In the genomic region with DNA sequence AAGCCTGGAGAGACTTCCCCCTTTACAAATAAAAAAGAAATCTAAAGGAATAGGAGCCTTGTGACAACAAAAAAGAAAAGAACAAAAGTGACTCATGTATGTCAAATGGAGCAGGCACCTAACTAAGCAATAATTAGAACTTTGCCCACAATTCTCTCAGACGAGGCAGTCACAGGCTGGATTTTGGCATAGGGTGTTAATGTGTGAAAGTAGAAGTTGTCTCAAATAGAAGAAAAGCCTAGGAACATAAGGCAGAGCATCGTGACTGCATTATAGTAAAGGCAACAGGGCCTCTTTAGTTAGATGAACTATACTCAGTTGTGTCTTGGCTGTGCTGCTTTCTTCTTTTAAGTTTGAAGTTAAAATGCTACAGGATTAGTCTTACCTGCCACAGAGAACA, we compare ENCODE assay signal across 28 cellular contexts.
"Had no signal": no experiment of that assay in that cellular context is flagged by ENCODE, and none has a peak within 500 bp of the region (broad histone marks: within the 10 kb centered on the region; RNA-seq: fewer than 3 reads in every experiment).

No MANE protein-coding gene starts in this region.

- DNase-seq: activated CD4-positive, alpha-beta memory T cell treated with anti-CD3 and anti-CD28 coated beads for 36 hours; activated CD4-positive, alpha-beta T cell treated with anti-CD3 and anti-CD28 coated beads for 36 hours; activated CD4-positive, alpha-beta T cell treated with anti-CD3 and anti-CD28 coated beads, Interleukin-2, amount 10 ng/mL, durations not matched to agents 24 days and 14 days; activated CD4-positive, CD25-positive, alpha-beta regulatory T cell; activated CD4-positive, CD25-positive, alpha-beta regulatory T cell treated with anti-CD3 and anti-CD28 coated beads, Interleukin-2, amount 50 U/mL, for 72 hours; activated CD8-positive, alpha-beta memory T cell treated with anti-CD3 and anti-CD28 coated beads, Interleukin-2, amount 10 ng/mL, durations not matched to agents 7 days and 5 days; activated CD8-positive, alpha-beta memory T cell treated with anti-CD3 and anti-CD28 coated beads, Interleukin-2, amount 50 U/mL, for 4 hours; activated CD8-positive, alpha-beta T cell treated with anti-CD3 and anti-CD28 coated beads, Interleukin-2, amount 10 ng/mL, durations not matched to agents 7 days and 5 days; activated effector memory CD4-positive, alpha-beta T cell treated with anti-CD3 and anti-CD28 coated beads, Interleukin-2, amount 50 U/mL, for 16 hours; activated naive CD4-positive, alpha-beta T cell treated with anti-CD3 and anti-CD28 coated beads for 36 hours; activated naive CD8-positive, alpha-beta T cell treated with anti-CD3 and anti-CD28 coated beads, Interleukin-2, amount 10 ng/mL, durations not matched to agents 7 days and 5 days; activated T-cell treated with anti-CD3 and anti-CD28 coated beads, Interleukin-2, amount 50 U/mL, for 1 hour; activated T-cell treated with anti-CD3 and anti-CD28 coated beads, Interleukin-2, amount 50 U/mL, for 48 hours; brain microvascular endothelial cell; effector CD4-positive, alpha-beta T cell; effector memory CD8-positive, alpha-beta T cell; erythroblast; foreskin keratinocyte; T-helper 2 cell had no signal

- H3K27ac ChIP-seq: ascending aorta, brain microvascular endothelial cell, coronary artery, esophagus muscularis mucosa, foreskin keratinocyte, gastroesophageal sphincter had no signal

- H3K9me3 ChIP-seq: ascending aorta, esophagus muscularis mucosa, gastroesophageal sphincter had no signal

- H3K4me3 ChIP-seq: ascending aorta, coronary artery, esophagus muscularis mucosa, gastroesophageal sphincter had no signal

- H3K27me3 Mint-ChIP-seq: dendritic cell treated with granulocyte-macrophage colony-stimulating factor and Interleukin-4, amounts not matched to agents 40 ng/mL and 50 ng/mL, for 4 days had no signal

- H3K36me3 Mint-ChIP-seq: activated CD4-positive, alpha-beta memory T cell treated with anti-CD3 and anti-CD28 coated beads for 36 hours; activated CD8-positive, alpha-beta memory T cell treated with anti-CD3 and anti-CD28 coated beads, Interleukin-2, amount 10 ng/mL, durations not matched to agents 7 days and 5 days; activated naive CD4-positive, alpha-beta T cell treated with anti-CD3 and anti-CD28 coated beads, Interleukin-2, amount 50 U/mL, for 24 hours; activated naive CD8-positive, alpha-beta T cell treated with anti-CD3 and anti-CD28 coated beads, Interleukin-2, amount 10 ng/mL, durations not matched to agents 7 days and 5 days had no signal

- H3K4me1 Mint-ChIP-seq: activated CD4-positive, alpha-beta T cell treated with anti-CD3 and anti-CD28 coated beads for 36 hours; activated CD4-positive, alpha-beta T cell treated with anti-CD3 and anti-CD28 coated beads, Interleukin-2, amount 10 ng/mL, durations not matched to agents 24 days and 14 days; activated CD8-positive, alpha-beta memory T cell treated with anti-CD3 and anti-CD28 coated beads, Interleukin-2, amount 10 ng/mL, durations not matched to agents 7 days and 5 days; activated naive CD4-positive, alpha-beta T cell treated with anti-CD3 and anti-CD28 coated beads, Interleukin-2, amount 50 U/mL, for 24 hours; activated naive CD8-positive, alpha-beta T cell treated with anti-CD3 and anti-CD28 coated beads, Interleukin-2, amount 10 ng/mL, durations not matched to agents 7 days and 5 days; central memory CD8-positive, alpha-beta T cell had no signal

- H3K9me3 Mint-ChIP-seq: activated CD4-positive, alpha-beta memory T cell treated with anti-CD3 and anti-CD28 coated beads for 36 hours; activated CD4-positive, alpha-beta T cell treated with anti-CD3 and anti-CD28 coated beads, Interleukin-2, amount 10 ng/mL, durations not matched to agents 24 days and 14 days; activated naive CD4-positive, alpha-beta T cell treated with anti-CD3 and anti-CD28 coated beads for 36 hours; activated naive CD4-positive, alpha-beta T cell treated with anti-CD3 and anti-CD28 coated beads, Interleukin-2, amount 50 U/mL, for 24 hours; activated naive CD8-positive, alpha-beta T cell treated with anti-CD3 and anti-CD28 coated beads, Interleukin-2, amount 10 ng/mL, durations not matched to agents 7 days and 5 days; activated T-helper 1 cell treated with anti-CD3 and anti-CD28 coated beads, Interleukin-12 subunit alpha, Interleukin-12 subunit beta, Interleukin-2, Interleukin-4 antibody, amounts not matched to agents 30 ng/mL and 10 ng/mL and 1 ng/mL, durations not matched to agents 14 hours and 24 hours and 36 hours; activated T-helper 2 cell treated with anti-CD3 and anti-CD28 coated beads, Interferon-gamma antibody, Interleukin-2, Interleukin-4, amounts not matched to agents 10 μg/mL and 5 μg/mL and 100 μg/mL, durations not matched to agents 14 hours and 24 hours and 36 hours; central memory CD8-positive, alpha-beta T cell; dendritic cell treated with granulocyte-macrophage colony-stimulating factor and Interleukin-4, amounts not matched to agents 40 ng/mL and 50 ng/mL, for 4 days; effector memory CD8-positive, alpha-beta T cell had no signal

- H3K4me1 ChIP-seq: ascending aorta, esophagus muscularis mucosa, foreskin keratinocyte, gastroesophageal sphincter had no signal

- ATAC-seq: activated CD4-positive, alpha-beta T cell treated with anti-CD3 and anti-CD28 coated beads for 36 hours; activated CD8-positive, alpha-beta memory T cell treated with anti-CD3 and anti-CD28 coated beads, Interleukin-2, amount 10 ng/mL, durations not matched to agents 7 days and 5 days; activated CD8-positive, alpha-beta T cell treated with anti-CD3 and anti-CD28 coated beads, Interleukin-2, amount 10 ng/mL, durations not matched to agents 7 days and 5 days; effector memory CD8-positive, alpha-beta T cell; foreskin keratinocyte; gastroesophageal sphincter had no signal

- H3K36me3 ChIP-seq: ascending aorta, brain microvascular endothelial cell, esophagus muscularis mucosa, gastroesophageal sphincter had no signal

- H3K27ac Mint-ChIP-seq: activated CD4-positive, alpha-beta memory T cell treated with anti-CD3 and anti-CD28 coated beads for 36 hours; activated CD4-positive, alpha-beta T cell treated with anti-CD3 and anti-CD28 coated beads for 36 hours; activated CD4-positive, alpha-beta T cell treated with anti-CD3 and anti-CD28 coated beads, Interleukin-2, amount 10 ng/mL, durations not matched to agents 24 days and 14 days; activated CD8-positive, alpha-beta memory T cell treated with anti-CD3 and anti-CD28 coated beads, Interleukin-2, amount 10 ng/mL, durations not matched to agents 7 days and 5 days; activated CD8-positive, alpha-beta T cell treated with anti-CD3 and anti-CD28 coated beads, Interleukin-2, amount 10 ng/mL, durations not matched to agents 7 days and 5 days; activated naive CD4-positive, alpha-beta T cell treated with anti-CD3 and anti-CD28 coated beads for 36 hours; activated naive CD4-positive, alpha-beta T cell treated with anti-CD3 and anti-CD28 coated beads, Interleukin-2, amount 50 U/mL, for 24 hours; activated naive CD8-positive, alpha-beta T cell treated with anti-CD3 and anti-CD28 coated beads, Interleukin-2, amount 10 ng/mL, durations not matched to agents 7 days and 5 days; activated T-helper 1 cell treated with anti-CD3 and anti-CD28 coated beads, Interleukin-12 subunit alpha, Interleukin-12 subunit beta, Interleukin-2, Interleukin-4 antibody, amounts not matched to agents 30 ng/mL and 10 ng/mL and 1 ng/mL, durations not matched to agents 14 hours and 24 hours and 36 hours; activated T-helper 2 cell treated with anti-CD3 and anti-CD28 coated beads, Interferon-gamma antibody, Interleukin-2, Interleukin-4, amounts not matched to agents 10 μg/mL and 5 μg/mL and 100 μg/mL, durations not matched to agents 14 hours and 24 hours and 36 hours; dendritic cell treated with granulocyte-macrophage colony-stimulating factor and Interleukin-4, amounts not matched to agents 40 ng/mL and 50 ng/mL, for 4 days; effector memory CD8-positive, alpha-beta T cell had no signal

- H3K4me3 Mint-ChIP-seq: activated CD4-positive, alpha-beta memory T cell treated with anti-CD3 and anti-CD28 coated beads for 36 hours; activated CD4-positive, alpha-beta T cell treated with anti-CD3 and anti-CD28 coated beads for 36 hours; activated CD4-positive, alpha-beta T cell treated with anti-CD3 and anti-CD28 coated beads, Interleukin-2, amount 10 ng/mL, durations not matched to agents 24 days and 14 days; activated CD8-positive, alpha-beta memory T cell treated with anti-CD3 and anti-CD28 coated beads, Interleukin-2, amount 10 ng/mL, durations not matched to agents 7 days and 5 days; activated CD8-positive, alpha-beta T cell treated with anti-CD3 and anti-CD28 coated beads, Interleukin-2, amount 10 ng/mL, durations not matched to agents 7 days and 5 days; activated naive CD4-positive, alpha-beta T cell treated with anti-CD3 and anti-CD28 coated beads for 36 hours; activated naive CD4-positive, alpha-beta T cell treated with anti-CD3 and anti-CD28 coated beads, Interleukin-2, amount 50 U/mL, for 24 hours; activated naive CD8-positive, alpha-beta T cell treated with anti-CD3 and anti-CD28 coated beads, Interleukin-2, amount 10 ng/mL, durations not matched to agents 7 days and 5 days; activated T-helper 1 cell treated with anti-CD3 and anti-CD28 coated beads, Interleukin-12 subunit alpha, Interleukin-12 subunit beta, Interleukin-2, Interleukin-4 antibody, amounts not matched to agents 30 ng/mL and 10 ng/mL and 1 ng/mL, durations not matched to agents 14 hours and 24 hours and 36 hours; central memory CD8-positive, alpha-beta T cell; dendritic cell treated with granulocyte-macrophage colony-stimulating factor and Interleukin-4, amounts not matched to agents 40 ng/mL and 50 ng/mL, for 4 days; effector memory CD8-positive, alpha-beta T cell had no signal

- H3K27me3 ChIP-seq: ascending aorta, brain microvascular endothelial cell, esophagus muscularis mucosa, foreskin keratinocyte had no signal
